ENCODE assay signal across 1 cellular context in genomic region chr12:12839886-12840285, GRCh38.
TF ChIP-seq lines count a peak whose summit lies in the region.

No MANE protein-coding gene starts in this region.

TF ChIP-seq in SK-N-SH, 30 proteins besides CTCF, POLR2A, EP300 and RAD21 (continued from another document):
- TF ChIP-seq PBX3 (IDR thresholded peaks at IDR 0.05) (peak; percentile 94), TEAD4 (IDR thresholded peaks at IDR 0.05; ENCODE audit: borderline replicate concordance, insufficient read depth) (0 out of 2 replicates have a peak, but pooled peaks have one; percentile 41), MAX (IDR thresholded peaks at IDR 0.05; ENCODE audit: low read depth) (peak; percentile 58; the same call in 1 of the 2 replicates), FOSL2 (IDR thresholded peaks at IDR 0.05; ENCODE audit: borderline replicate concordance, low read depth) (peak; percentile 90), CHD2 (IDR thresholded peaks at IDR 0.05; ENCODE audit: low read length, partially characterized antibody) (no peak), RFX5 (IDR thresholded peaks at IDR 0.05; ENCODE audit: low read length) (no peak), SMC3 (IDR thresholded peaks at IDR 0.05; ENCODE audit: low read depth, low read length) (no peak), ZBTB33 (IDR thresholded peaks at IDR 0.05; ENCODE audit: borderline replicate concordance, low read depth) (no peak), IRF3 (IDR thresholded peaks at IDR 0.05; ENCODE audit: low read depth, low read length) (no peak), TCF12 (IDR thresholded peaks at IDR 0.05) (peak; percentile 90), NFIC (IDR thresholded peaks at IDR 0.05; ENCODE audit: borderline replicate concordance) (peak; percentile 95), GABPA (IDR thresholded peaks at IDR 0.05; ENCODE audit: low read depth) (no peak), USF2 (IDR thresholded peaks at IDR 0.05; ENCODE audit: borderline replicate concordance, low read depth, low read length) (no peak), JUND (IDR thresholded peaks at IDR 0.05) (peak; percentile 92), SIN3A (IDR thresholded peaks at IDR 0.05; ENCODE audit: borderline replicate concordance, low read depth, low read length) (peak; percentile 38; the same call in 1 of the 2 replicates), YY1 (IDR thresholded peaks at IDR 0.05; ENCODE audit: low read depth) (peak; percentile 29; the same call in 1 of the 2 replicates), ELF1 (IDR thresholded peaks at IDR 0.05) (no peak)
